ENCODE assay signal across 18 cellular contexts in genomic region chr1:77139389-77139788, GRCh38.
"Had no signal": no experiment of that assay in that cellular context is flagged by ENCODE, and none has a peak within 500 bp of the region (broad histone marks: within the 10 kb centered on the region; RNA-seq: fewer than 3 reads in every experiment).

No MANE protein-coding gene starts in this region.

- H3K27ac ChIP-seq: dorsolateral prefrontal cortex, lower lobe of right lung, neural progenitor cell, prostate gland, right atrium auricular region, suprapubic skin, vagina had no signal

- H3K36me3 ChIP-seq: lower lobe of right lung, neural progenitor cell, prostate gland, right atrium auricular region, suprapubic skin, vagina had no signal

- ATAC-seq: left ventricle myocardium superior; lower lobe of right lung; mucosa of descending colon; naive thymus-derived CD4-positive, alpha-beta T cell; sciatic nerve; stimulated activated effector memory CD8-positive, alpha-beta T cell treated with anti-CD3 and anti-CD28 coated beads, Interleukin-12 subunit alpha, Interleukin-12 subunit beta, amount 100 ng/mL, for 72 hours; stimulated activated naive CD8-positive, alpha-beta T cell treated with anti-CD3 and anti-CD28 coated beads, Interleukin-15, Interleukin-2, amounts not matched to agents 100 U/mL and 50 U/mL, for 24 hours had no signal

- H3K9ac ChIP-seq: neural progenitor cell had no signal

- H2AFZ ChIP-seq: neural progenitor cell had no signal

- H3K9me3 ChIP-seq: lower lobe of right lung, mucosa of descending colon, prostate gland, right atrium auricular region, suprapubic skin, vagina had no signal

- H3K4me1 ChIP-seq: lower lobe of right lung, neural progenitor cell, prostate gland, suprapubic skin, vagina had no signal

- H3K4me2 ChIP-seq: neural progenitor cell had no signal

- H3K27me3 ChIP-seq: dorsolateral prefrontal cortex, neural progenitor cell, right atrium auricular region, suprapubic skin, vagina had no signal

- DNase-seq: effector CD4-positive, alpha-beta T cell; immature natural killer cell; left ventricle myocardium superior; lower lobe of right lung; mucosa of descending colon; naive thymus-derived CD4-positive, alpha-beta T cell; stimulated activated CD4-positive, alpha-beta T cell treated with anti-CD3 and anti-CD28 coated beads, Interleukin-2, amount 100 ng/mL, for 24 hours; stimulated activated CD4-positive, alpha-beta T cell treated with anti-CD3 and anti-CD28 coated beads, Interleukin-4, amount 100 ng/mL, for 24 hours; stimulated activated naive CD8-positive, alpha-beta T cell treated with anti-CD3 and anti-CD28 coated beads, Interleukin-15, Interleukin-2, amounts not matched to agents 100 U/mL and 50 U/mL, for 24 hours; trophoblast cell had no signal

- H3K4me3 ChIP-seq: dorsolateral prefrontal cortex, lower lobe of right lung, mucosa of descending colon, neural progenitor cell, prostate gland, right atrium auricular region, suprapubic skin, vagina had no signal
